Comparison of ENCODE assay signal across 8 cellular contexts in the genomic region with DNA sequence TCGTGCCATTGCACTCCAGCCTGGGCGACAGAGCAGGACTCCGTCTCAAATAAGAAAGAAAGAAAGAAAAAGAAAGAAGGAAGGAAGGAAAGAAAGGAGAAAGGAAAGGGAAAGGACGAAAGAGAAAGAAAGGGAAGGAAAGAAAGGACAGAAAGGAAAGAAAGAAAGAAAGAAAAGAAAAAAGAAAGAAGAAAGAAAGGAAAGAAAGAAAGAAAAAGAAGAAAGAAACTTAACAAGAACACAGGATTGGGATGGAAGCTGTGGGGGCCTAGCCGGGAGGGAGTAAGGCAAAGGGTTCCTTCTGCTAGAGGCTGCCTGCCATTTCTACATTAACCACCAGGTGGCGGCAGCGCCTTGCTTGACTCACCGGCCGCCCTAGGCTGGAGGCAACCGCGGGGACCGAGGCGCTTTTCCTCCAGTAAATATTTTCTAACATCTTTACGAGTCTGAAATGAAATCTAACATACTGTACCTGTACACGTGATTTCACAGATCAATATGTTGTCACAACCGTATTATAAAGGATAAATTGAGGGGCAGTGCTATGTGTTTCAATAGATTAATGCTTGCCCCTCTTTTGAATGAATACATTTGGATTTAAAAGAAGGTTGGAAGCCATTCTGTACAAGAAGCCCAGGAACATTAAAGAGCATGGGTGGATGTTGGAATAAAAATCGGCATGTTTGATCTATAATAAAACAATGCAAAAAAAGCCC. TPM values are rescaled to one million over a fixed set of nuclear protein-coding genes. Genes with fewer than 3 reads are reported as not detected.
A peak's percentile ranks its signal among the peaks of the same experiment; 100 is the strongest.
DNase-seq lines count a peak whose midpoint lies in the region; ATAC-seq and TF ChIP-seq lines count a peak whose summit lies in the region.

No MANE protein-coding gene starts in this region.

- BruUV-seq in HCT116 (replicated peaks; lab: Mats Ljungman, UMichigan): no TSS peak

- H2AFZ ChIP-seq in HCT116 (ENCODE audit: low read depth, low read length, poor library complexity, severe bottlenecking): peak overlapping the region; percentile 84

- no peak overlapping the region for H3K27ac ChIP-seq in HCT116 (ENCODE audit: low read depth, low read length)

- peaks cover 4 to 22% of the 10 kb centered on the region in 2 experiments; a peak in 3 of 4 replicates for H3K4me1 ChIP-seq in HCT116 (ENCODE audit: control insufficient read depth in 1 of 2, insufficient read depth in 2 of 2, low read length in 2 of 2)

- no peaks in the 10 kb centered on the region for H3K9me3 ChIP-seq in HCT116 (ENCODE audit: control insufficient read depth in 1 of 2, insufficient read depth in 1 of 2, low read depth in 1 of 2, low read length in 2 of 2)

- no peak for TF ChIP-seq POLR2A in HCT116 (IDR thresholded peaks at IDR 0.05; ENCODE audit: borderline replicate concordance, extremely low read depth, insufficient read depth, insufficient read length)

- no peaks in the 10 kb centered on the region for H3K9me2 ChIP-seq in HCT116 (ENCODE audit: insufficient read depth)

- no peak for DNase-seq in BJ (ENCODE audit: low read depth)
- peak; percentile 64 for DNase-seq in HCT116 (ENCODE audit: low read depth, low spot score)
- peak; percentile 32 to 91 for DNase-seq in NCI-H526 (lab: John Stamatoyannopoulos, UW)
- peak; percentile 95 for DNase-seq in activated CD4-positive, alpha-beta T cell treated with anti-CD3 and anti-CD28 coated beads for 36 hours
- peak; percentile 82 to 90 for DNase-seq in central memory CD8-positive, alpha-beta T cell (ENCODE audit: low spot score in 2 of 2)
- DNase-seq in kidney epithelial cell (ENCODE audit: low read depth): no peak
- DNase-seq in stimulated activated CD4-positive, alpha-beta T cell treated with anti-CD3 and anti-CD28 coated beads, Interleukin-1b, Interleukin-23, amount 100 ng/mL, for 48 hours: peak; percentile 88

- TF ChIP-seq CTCF in BJ (IDR thresholded peaks at IDR 0.05; ENCODE audit: insufficient read depth, low read depth, low read length) (peak; percentile 90), HCT116 (IDR thresholded peaks at IDR 0.05 in 2 of 3, conservative IDR thresholded peaks at IDR 0.05 in 1 of 3; ENCODE audit: borderline replicate concordance in 1 of 3, insufficient read depth in 1 of 3, low read depth in 2 of 3, low read length in 2 of 3) (peak; percentile 88 to 96 (median 94)), kidney epithelial cell (IDR thresholded peaks at IDR 0.05; ENCODE audit: insufficient read depth, low read length, poor library complexity, severe bottlenecking) (peak; percentile 88)

- RAD21 ChIA-PET in HCT116 (lab: Charles Lee; ENCODE audit: low non-redundant PET in 1 of 2, low total read pairs in 2 of 2, uncharacterized antibody in 2 of 2, unreplicated experiment in 2 of 2): interaction anchor here (0.6 to 1.2 kb wide), 7 partner anchors 70 to 202 kb away, joined by 3 to 5 read pairs (median 3); no protein-coding TSS in a partner anchor

- H3K27me3 ChIP-seq in BJ (ENCODE audit: control insufficient read depth, insufficient read depth, low read length) (no peaks in the 10 kb centered on the region; the same call in 1 of the 2 replicates), HCT116 (ENCODE audit: insufficient read depth, low read length) (no peaks in the 10 kb centered on the region), kidney epithelial cell (ENCODE audit: control insufficient read depth, insufficient read depth, low read length) (peaks cover 4% of the 10 kb centered on the region)

- H3K9ac ChIP-seq in HCT116 (ENCODE audit: low read length): peak overlapping the region; percentile 30

- H3K27ac Mint-ChIP-seq in activated CD4-positive, alpha-beta T cell treated with anti-CD3 and anti-CD28 coated beads for 36 hours: no peak overlapping the region
- peak overlapping the region; percentile 66 for H3K27ac Mint-ChIP-seq in central memory CD8-positive, alpha-beta T cell (ENCODE audit: low read depth)

- intact Hi-C loops in HCT116 (cut with micrococcal nuclease): loop anchor here (1.0 to 5.0 kb wide), 7 partner anchors 58 to 1308 kb away; partner anchors contain the start of gene TOP2A
- intact Hi-C loops in activated CD4-positive, alpha-beta T cell treated with anti-CD3 and anti-CD28 coated beads for 36 hours (cut with DNase I, micrococcal nuclease): loop anchor here (1.0 to 5.0 kb wide), 5 partner anchors 44 to 202 kb away; partner anchors contain the start of gene WIPF2 (in 1 of the 2)

- H3K4me1 Mint-ChIP-seq in activated CD4-positive, alpha-beta T cell treated with anti-CD3 and anti-CD28 coated beads for 36 hours: peaks cover 20% of the 10 kb centered on the region
- H3K4me1 Mint-ChIP-seq in central memory CD8-positive, alpha-beta T cell: peaks cover 19% of the 10 kb centered on the region

- no peak overlapping the region for H3K4me3 ChIP-seq in BJ (ENCODE audit: low read depth, low read length)
- H3K4me3 ChIP-seq in HCT116 (replicated peaks in 1 of 2; ENCODE audit: low read depth in 1 of 2, low read length in 2 of 2): peak overlapping the region in 1 of 2 experiments; percentile 20; a peak in 1 of 4 replicates
- no peak overlapping the region for H3K4me3 ChIP-seq in kidney epithelial cell (ENCODE audit: low read depth, low read length)

- H4K20me1 ChIP-seq in HCT116 (ENCODE audit: insufficient read depth): no peaks in the 10 kb centered on the region

- peak overlapping the region; percentile 66 for H3K4me2 ChIP-seq in HCT116 (ENCODE audit: low read length)

- peaks cover 10% of the 10 kb centered on the region for H3K27me3 Mint-ChIP-seq in activated CD4-positive, alpha-beta T cell treated with anti-CD3 and anti-CD28 coated beads for 36 hours
- peaks cover 12% of the 10 kb centered on the region for H3K27me3 Mint-ChIP-seq in central memory CD8-positive, alpha-beta T cell

- no peak overlapping the region for H3K4me3 Mint-ChIP-seq in activated CD4-positive, alpha-beta T cell treated with anti-CD3 and anti-CD28 coated beads for 36 hours
- no peak overlapping the region for H3K4me3 Mint-ChIP-seq in central memory CD8-positive, alpha-beta T cell

- H3K36me3 Mint-ChIP-seq in activated CD4-positive, alpha-beta T cell treated with anti-CD3 and anti-CD28 coated beads for 36 hours (ENCODE audit: low read depth): peaks cover 3% of the 10 kb centered on the region
- peaks cover 9% of the 10 kb centered on the region for H3K36me3 Mint-ChIP-seq in central memory CD8-positive, alpha-beta T cell (ENCODE audit: insufficient read depth)

- peak; percentile 67 for ATAC-seq in HCT116
- peak; percentile 68 for ATAC-seq in activated CD4-positive, alpha-beta T cell treated with anti-CD3 and anti-CD28 coated beads for 36 hours
- peak; percentile 59 for ATAC-seq in central memory CD8-positive, alpha-beta T cell (replicated peaks; ENCODE audit: extremely low read depth, poor library complexity, severe bottlenecking)
- no peak for ATAC-seq in GM19395 (IDR thresholded peaks at IDR 0.05; ENCODE audit: unreplicated experiment)

- POLR2A ChIA-PET in BJ (lab: Charles Lee) (no interaction called here), HCT116 (lab: Charles Lee) (interaction anchor here (1.6 kb wide), 1 partner anchor 174 kb away, joined by 6 read pairs; no protein-coding TSS in a partner anchor)
- POLR2A ChIA-PET in activated CD4-positive, alpha-beta T cell treated with anti-CD3 and anti-CD28 coated beads for 36 hours (lab: Charles Lee): no interaction called here

- no peaks in the 10 kb centered on the region for H3K9me3 Mint-ChIP-seq in activated CD4-positive, alpha-beta T cell treated with anti-CD3 and anti-CD28 coated beads for 36 hours (ENCODE audit: low read depth)
- H3K9me3 Mint-ChIP-seq in central memory CD8-positive, alpha-beta T cell: no peaks in the 10 kb centered on the region

- H3K79me2 ChIP-seq in HCT116 (ENCODE audit: insufficient read depth, low read length): no peaks in the 10 kb centered on the region

- H3K36me3 ChIP-seq in BJ (ENCODE audit: control insufficient read depth, insufficient read depth, low read length): peaks cover 21% of the 10 kb centered on the region
- H3K36me3 ChIP-seq in HCT116 (ENCODE audit: control insufficient read depth in 1 of 2, insufficient read depth in 2 of 2, low read length in 2 of 2): peaks cover 5 to 7% of the 10 kb centered on the region in 2 experiments; a peak in 2 of 4 replicates
- peaks cover 2% of the 10 kb centered on the region for H3K36me3 ChIP-seq in kidney epithelial cell (ENCODE audit: control insufficient read depth, insufficient read depth, low read length)

- CTCF ChIA-PET in BJ (lab: Yijun Ruan, JAX) (interaction anchor here (0.6 to 28.2 kb wide), 21 partner anchors 12 to 1307 kb away, joined by 3 to 762 read pairs (median 4); partner anchors contain the start of genes RARA and TOP2A), HCT116 (lab: Charles Lee) (interaction anchor here (0.6 to 3.4 kb wide), 11 partner anchors 47 to 1044 kb away, joined by 3 to 23 read pairs (median 5); no protein-coding TSS in a partner anchor)
- CTCF ChIA-PET in activated CD4-positive, alpha-beta T cell treated with anti-CD3 and anti-CD28 coated beads for 36 hours (lab: Charles Lee): interaction anchor here (0.6 to 10.3 kb wide), 24 partner anchors 13 to 1381 kb away, joined by 3 to 150 read pairs (median 4); partner anchors contain the start of gene TOP2A

- TF ChIP-seq RAD21 in HCT116 (IDR thresholded peaks at IDR 0.05; ENCODE audit: low read depth): peak; percentile 98

TF ChIP-seq in HCT116, 20 proteins besides CTCF, POLR2A, EP300 and RAD21 (continues in another document):
- TF ChIP-seq TCF7L2 (IDR thresholded peaks at IDR 0.05; ENCODE audit: borderline replicate concordance, extremely low read depth, insufficient read depth, insufficient read length) (no peak), EGR1 (IDR thresholded peaks at IDR 0.05; ENCODE audit: low read depth) (no peak), CEBPB (IDR thresholded peaks at IDR 0.05; ENCODE audit: low read depth) (no peak), ELF1 (IDR thresholded peaks at IDR 0.05; ENCODE audit: borderline replicate concordance, low read depth) (no peak), SIN3A (IDR thresholded peaks at IDR 0.05; ENCODE audit: low read depth) (no peak)

RNA-seq across cellular contexts. Expression of gene GJD3, which starts 6.1 kb away (rescaled TPM):
- 0.48 and 0.56 TPM in 2 replicates for polyA plus RNA-seq in BJ (2011; rRNA removed)
- 0.26 and 0.28 TPM in 2 replicates for polyA minus RNA-seq in BJ (2011; rRNA and poly(A)+ RNA removed)
- total RNA-seq in HCT116 (2021; ENCODE audit: unreplicated experiment): not detected
- polyA plus RNA-seq in HCT116 (2012): 0.29 and 1.5 TPM in 2 replicates
- total RNA-seq in activated CD4-positive, alpha-beta T cell treated with anti-CD3 and anti-CD28 coated beads for 36 hours: not detected
- 1.1 TPM in 1 of 2 replicates, not detected in the other for total RNA-seq in kidney epithelial cell

RNA-seq across cellular contexts. Expression of gene RARA, which starts 49.5 kb away (rescaled TPM):
- 6.3 and 6.5 TPM in 2 replicates for polyA plus RNA-seq in BJ (2011; rRNA removed)
- 11.3 and 11.6 TPM in 2 replicates for polyA minus RNA-seq in BJ (2011; rRNA and poly(A)+ RNA removed)
- total RNA-seq in HCT116 (2021; ENCODE audit: unreplicated experiment) (35.1 TPM), kidney epithelial cell (48.2 and 57.2 TPM in 2 replicates)
- polyA plus RNA-seq in HCT116 (2012): 38.1 and 46.6 TPM in 2 replicates
- total RNA-seq in activated CD4-positive, alpha-beta T cell treated with anti-CD3 and anti-CD28 coated beads for 36 hours: 10 to 100 TPM; 29.8 to 40.2 TPM

RNA-seq across cellular contexts. Expression of gene TOP2A, which starts 59.2 kb away (rescaled TPM):
- polyA plus RNA-seq in BJ (2011; rRNA removed): 31.8 and 69.6 TPM in 2 replicates
- 15.7 and 25.5 TPM in 2 replicates for polyA minus RNA-seq in BJ (2011; rRNA and poly(A)+ RNA removed)
- 141 TPM for total RNA-seq in HCT116 (2021; ENCODE audit: unreplicated experiment)
- 33.0 and 53.0 TPM in 2 replicates for polyA plus RNA-seq in HCT116 (2012)
- 100 to 1,000 TPM; 245 to 322 TPM for total RNA-seq in activated CD4-positive, alpha-beta T cell treated with anti-CD3 and anti-CD28 coated beads for 36 hours
- 14.9 and 17.4 TPM in 2 replicates for total RNA-seq in kidney epithelial cell

Comparison
In these comparisons a context has a peak if more than half of its experiments do, and no peak if none do; other contexts are left out.
1. DNase-seq: peak in HCT116 (single experiment), NCI-H526 (2 of 2), activated CD4-positive, alpha-beta T cell treated with anti-CD3 and anti-CD28 coated beads for 36 hours (single experiment), central memory CD8-positive, alpha-beta T cell (2 of 2) and stimulated activated CD4-positive, alpha-beta T cell treated with anti-CD3 and anti-CD28 coated beads, Interleukin-1b, Interleukin-23, amount 100 ng/mL, for 48 hours (single experiment); none in BJ (single experiment) and kidney epithelial cell (single experiment).
2. Peak in every context shown above with its lines, with median percentiles within 50 percentile points of each other: CTCF ChIP-seq.